In genomic region chr7:29202651-29203069, GRCh38 we compare ENCODE assay signal across 16 cellular contexts. TPM values are rescaled to one million over a fixed set of nuclear protein-coding genes. Genes with fewer than 3 reads are reported as not detected.
DNase-seq lines count a peak whose midpoint lies in the region; ATAC-seq, FAIRE-seq and TF ChIP-seq lines count a peak whose summit lies in the region.
"Had no signal": no experiment of that assay in that cellular context is flagged by ENCODE, and none has a peak within 500 bp of the region (broad histone marks: within the 10 kb centered on the region; RNA-seq: fewer than 3 reads in every experiment).

No MANE protein-coding gene starts in this region.

- CTCF ChIA-PET in HepG2 (lab: Yijun Ruan, JAX; ENCODE audit: low intra/inter-chr PET ratio, low total read pairs) = no interaction called here
- CTCF ChIA-PET in activated CD4-positive, alpha-beta memory T cell treated with anti-CD3 and anti-CD28 coated beads for 36 hours (lab: Charles Lee) = no interaction called here

- no peaks in the 10 kb centered on the region; the same call in 1 of the 2 replicates for H4K20me1 ChIP-seq in HepG2 (ENCODE audit: insufficient read depth, low read length)

- DNase-seq in MV-4-11 (lab: John Stamatoyannopoulos, UW) = peak; percentile 98
- DNase-seq in SKM-1 treated with dmso at 0.1 percent for 144 hours (lab: John Stamatoyannopoulos, UW; ENCODE audit: unreplicated experiment) = peak; percentile 71
- no peak for DNase-seq in HepG2 (ENCODE audit: low spot score)
- DNase-seq in testis = peak; percentile 27
- DNase-seq in effector memory CD4-positive, alpha-beta T cell = no peak
- no peak for DNase-seq in activated CD4-positive, alpha-beta memory T cell treated with anti-CD3 and anti-CD28 coated beads for 36 hours
- DNase-seq in NCI-H2196 treated with DMSO at 0.1 percent for 48 hours (lab: John Stamatoyannopoulos, UW; ENCODE audit: unreplicated experiment) = no peak
- DNase-seq: AML-193; effector CD4-positive, alpha-beta T cell; immature natural killer cell; mammary epithelial cell; NCI-H1105; NCI-H526 treated with DMSO at 0.1 percent for 48 hours; PC-9 had no signal

- intact Hi-C loops in HepG2 (cut with micrococcal nuclease; ENCODE audit: unreplicated experiment) = loop anchor here (10.0 kb wide), 1 partner anchor 362 kb away; the partner anchor contains the start of gene PRR15
- intact Hi-C loops in testis (cut with DNase I; ENCODE audit: low total_unique reads) = no loop called here
- intact Hi-C loops in activated CD4-positive, alpha-beta memory T cell treated with anti-CD3 and anti-CD28 coated beads for 36 hours (cut with micrococcal nuclease) = no loop called here

- H3K27me3 Mint-ChIP-seq in activated CD4-positive, alpha-beta memory T cell treated with anti-CD3 and anti-CD28 coated beads for 36 hours = peaks cover 6% of the 10 kb centered on the region

- H3K27ac ChIP-seq in HepG2 (ENCODE audit: extremely low read length, insufficient read depth, low read length) = peak overlapping the region; percentile 31
- H3K27ac ChIP-seq in testis = no peak overlapping the region
- no peak overlapping the region for H3K27ac ChIP-seq in effector memory CD4-positive, alpha-beta T cell (ENCODE audit: insufficient read depth, low read length, poor library complexity, severe bottlenecking)
- H3K27ac ChIP-seq: PC-9 had no signal

- in situ Hi-C loops in HepG2 (cut with HindIII; ENCODE audit: extremely low pct_ligation_motif_present, low pct_unique_long_range_greater_than_20kb) = no loop called here

- no peak overlapping the region for H3K4me3 Mint-ChIP-seq in activated CD4-positive, alpha-beta memory T cell treated with anti-CD3 and anti-CD28 coated beads for 36 hours
- H3K4me3 Mint-ChIP-seq: immature natural killer cell had no signal

- no peaks in the 10 kb centered on the region for H3K27me3 ChIP-seq in HepG2 (ENCODE audit: control insufficient read depth in 1 of 2, insufficient read depth in 2 of 2, low read length in 2 of 2)
- no peaks in the 10 kb centered on the region for H3K27me3 ChIP-seq in testis
- no peaks in the 10 kb centered on the region for H3K27me3 ChIP-seq in effector memory CD4-positive, alpha-beta T cell (replicated peaks; ENCODE audit: control insufficient read depth, insufficient read depth, low read length, poor library complexity, severe bottlenecking)

- TF ChIP-seq POLR2A in HepG2 (IDR thresholded peaks at IDR 0.05; ENCODE audit: insufficient read depth in 1 of 2, low read depth in 2 of 2, low read length in 2 of 2) (no peak), testis (IDR thresholded peaks at IDR 0.05) (no peak)

- 96% methylated on average over 5 of the region's 5 CpGs for WGBS in HepG2 (ENCODE audit: low lambda C conversion rate)
- 83 to 85% methylated on average over 5 of the region's 5 CpGs for WGBS in testis, 2 donors

- H3K27ac Mint-ChIP-seq in activated CD4-positive, alpha-beta memory T cell treated with anti-CD3 and anti-CD28 coated beads for 36 hours = no peak overlapping the region
- H3K27ac Mint-ChIP-seq: immature natural killer cell had no signal

- H3K36me3 ChIP-seq in HepG2 (replicated peaks in 1 of 2; ENCODE audit: control insufficient read depth in 1 of 2, insufficient read depth in 2 of 2, low read length in 2 of 2) (peaks cover 0 to 2% of the 10 kb centered on the region in 2 experiments; a peak in 1 of 5 replicates), testis (ENCODE audit: low read depth, missing control alignments) (no peaks in the 10 kb centered on the region)
- H3K36me3 ChIP-seq in effector memory CD4-positive, alpha-beta T cell (ENCODE audit: control insufficient read depth, insufficient read depth, low read length) = no peaks in the 10 kb centered on the region

- no peaks in the 10 kb centered on the region for H3K9me3 Mint-ChIP-seq in activated CD4-positive, alpha-beta memory T cell treated with anti-CD3 and anti-CD28 coated beads for 36 hours
- H3K9me3 Mint-ChIP-seq: immature natural killer cell had no signal

- no peaks in the 10 kb centered on the region for H3K9me3 ChIP-seq in HepG2 (ENCODE audit: low read length)
- H3K9me3 ChIP-seq in testis = no peaks in the 10 kb centered on the region
- H3K9me3 ChIP-seq in effector memory CD4-positive, alpha-beta T cell (ENCODE audit: control insufficient read depth, low read length) = no peaks in the 10 kb centered on the region

- no peak overlapping the region; the same call in 1 of the 2 replicates for H3K9ac ChIP-seq in HepG2 (ENCODE audit: insufficient read depth, low read depth, low read length)

- TF ChIP-seq RAD21 in HepG2 (CRISPR knock-in tag; IDR thresholded peaks at IDR 0.05) = no peak

- ATAC-seq in HepG2 = no peak

- H2AFZ ChIP-seq in HepG2 (ENCODE audit: low read length) = no peak overlapping the region
- H2AFZ ChIP-seq: PC-9 had no signal

- BruUV-seq in HepG2 (replicated peaks; lab: Mats Ljungman, UMichigan) = no TSS peak

- H3K4me1 ChIP-seq in HepG2 (ENCODE audit: insufficient read depth, low read length) (peaks cover 96% of the 10 kb centered on the region), testis (no peaks in the 10 kb centered on the region)
- no peaks in the 10 kb centered on the region for H3K4me1 ChIP-seq in effector memory CD4-positive, alpha-beta T cell (ENCODE audit: control insufficient read depth, insufficient read depth, low read length, poor library complexity, severe bottlenecking)

- no peak overlapping the region for H3K4me2 ChIP-seq in HepG2 (ENCODE audit: low read depth, low read length)
- H3K4me2 ChIP-seq: PC-9 had no signal

- H3K36me3 Mint-ChIP-seq in activated CD4-positive, alpha-beta memory T cell treated with anti-CD3 and anti-CD28 coated beads for 36 hours = no peaks in the 10 kb centered on the region

- no peak for FAIRE-seq in HepG2 (lab: Jason Lieb, UNC)
- FAIRE-seq: G401.6, GM12891 had no signal

- TF ChIP-seq CTCF in HepG2 (CRISPR knock-in tag; IDR thresholded peaks at IDR 0.05) (no peak), testis (IDR thresholded peaks at IDR 0.05) (no peak)

- TF ChIP-seq EP300 in HepG2 (IDR thresholded peaks at IDR 0.05; ENCODE audit: low read depth in 2 of 2, low read length in 2 of 2) = no peak
- no peak for TF ChIP-seq EP300 in HepG2 (CRISPR knock-in tag; IDR thresholded peaks at IDR 0.05; ENCODE audit: borderline replicate concordance)

- H3K79me2 ChIP-seq in HepG2 (ENCODE audit: insufficient read depth, low read length) = peaks cover 97% of the 10 kb centered on the region

- H3K4me1 Mint-ChIP-seq in activated CD4-positive, alpha-beta memory T cell treated with anti-CD3 and anti-CD28 coated beads for 36 hours (ENCODE audit: low read depth) = peaks cover 5% of the 10 kb centered on the region

- H3K4me3 ChIP-seq in HepG2 (replicated peaks in 1 of 3; ENCODE audit: insufficient read depth in 1 of 3, low read depth in 2 of 3, low read length in 3 of 3) (no peak overlapping the region), testis (no peak overlapping the region)
- no peak overlapping the region for H3K4me3 ChIP-seq in effector memory CD4-positive, alpha-beta T cell (ENCODE audit: insufficient read depth, low read depth, low read length, poor library complexity, severe bottlenecking)
- H3K4me3 ChIP-seq: PC-9 had no signal

- POLR2A ChIA-PET in HepG2 (lab: Yijun Ruan, JAX) = interaction anchor here (0.9 to 5.2 kb wide), 3 partner anchors 7 to 26 kb away, joined by 3 to 42 read pairs (median 4); partner anchors contain the start of gene CHN2
- POLR2A ChIA-PET in activated CD4-positive, alpha-beta memory T cell treated with anti-CD3 and anti-CD28 coated beads for 36 hours (lab: Charles Lee) = no interaction called here

RNA-seq across cellular contexts. Expression of gene CHN2, which starts 8.1 kb away (rescaled TPM):
- total RNA-seq in HepG2 (2016; rRNA removed; fragmentation: Illumina TruSeq; extraction: Trizol) (23.5 and 28.6 TPM in 2 replicates), testis (10 to 100 TPM; 15.1 to 27.4 TPM)
- total RNA-seq in HepG2 (2016; cell fraction: cytosol; rRNA removed; fragmentation: Illumina TruSeq; extraction: Trizol; ENCODE audit: low read depth) = 15.0 and 15.4 TPM in 2 replicates
- 22.0 and 23.2 TPM in 2 replicates for total RNA-seq in HepG2 (2016; cell fraction: insoluble cytoplasmic fraction; rRNA removed; fragmentation: Illumina TruSeq; extraction: Trizol)
- total RNA-seq in HepG2 (2016; cell fraction: membrane; rRNA removed; fragmentation: Illumina TruSeq; extraction: Trizol) = 19.9 and 22.8 TPM in 2 replicates
- total RNA-seq in HepG2 (2016; cell fraction: nucleus; rRNA removed; fragmentation: Illumina TruSeq; extraction: Trizol) = 29.6 and 33.8 TPM in 2 replicates
- polyA plus RNA-seq in HepG2 (2011; rRNA removed) (21.7 and 30.5 TPM in 2 replicates), testis (ENCODE audit: insufficient read depth, low read depth, low replicate concordance) (8.6 TPM)
- 15.7 and 19.8 TPM in 2 replicates for polyA plus RNA-seq in HepG2 (2011; cell fraction: cytosol; rRNA removed)
- polyA plus RNA-seq in HepG2 (2011; cell fraction: nucleus; rRNA removed) = 16.7 and 17.0 TPM in 2 replicates
- polyA plus RNA-seq in HepG2 (2012) = 22.4 and 41.2 TPM in 2 replicates
- polyA plus RNA-seq in HepG2 (2016; cell fraction: cytosol; fragmentation: Illumina TruSeq; extraction: Trizol; ENCODE audit: low read depth) = 10.8 and 11.3 TPM in 2 replicates
- 23.9 and 24.0 TPM in 2 replicates for polyA plus RNA-seq in HepG2 (2016; cell fraction: insoluble cytoplasmic fraction; fragmentation: Illumina TruSeq; extraction: Trizol; ENCODE audit: low read depth)
- polyA plus RNA-seq in HepG2 (2016; cell fraction: membrane; fragmentation: Illumina TruSeq; extraction: Trizol; ENCODE audit: low read depth) = 15.8 and 19.6 TPM in 2 replicates
- polyA plus RNA-seq in HepG2 (2016; cell fraction: nucleus; fragmentation: Illumina TruSeq; extraction: Trizol; ENCODE audit: insufficient read depth, low read depth) = 21.1 and 21.8 TPM in 2 replicates
- 9.7 and 45.6 TPM in 2 replicates for polyA minus RNA-seq in HepG2 (2011; rRNA and poly(A)+ RNA removed; ENCODE audit: low replicate concordance)
- 20.1 and 25.7 TPM in 2 replicates for polyA minus RNA-seq in HepG2 (2011; cell fraction: cytosol; rRNA and poly(A)+ RNA removed)
- polyA minus RNA-seq in HepG2 (2011; cell fraction: nucleus; rRNA and poly(A)+ RNA removed) = 96.8 and 105 TPM in 2 replicates
- total RNA-seq in activated CD4-positive, alpha-beta memory T cell treated with anti-CD3 and anti-CD28 coated beads for 36 hours = under 1 TPM; 0.53 to 0.69 TPM
- total RNA-seq: mammary epithelial cell, PC-9 had no signal

RNA-seq across cellular contexts. Expression of gene CPVL, which starts 56.3 kb away (rescaled TPM):
- total RNA-seq in HepG2 (2016; rRNA removed; fragmentation: Illumina TruSeq; extraction: Trizol) (30.7 and 59.2 TPM in 2 replicates), testis (10 to 100 TPM; 26.6 to 51.1 TPM)
- total RNA-seq in HepG2 (2016; cell fraction: cytosol; rRNA removed; fragmentation: Illumina TruSeq; extraction: Trizol; ENCODE audit: low read depth) = 4.3 and 6.2 TPM in 2 replicates
- 31.2 and 60.0 TPM in 2 replicates for total RNA-seq in HepG2 (2016; cell fraction: insoluble cytoplasmic fraction; rRNA removed; fragmentation: Illumina TruSeq; extraction: Trizol)
- 7.0 and 7.3 TPM in 2 replicates for total RNA-seq in HepG2 (2016; cell fraction: membrane; rRNA removed; fragmentation: Illumina TruSeq; extraction: Trizol)
- total RNA-seq in HepG2 (2016; cell fraction: nucleus; rRNA removed; fragmentation: Illumina TruSeq; extraction: Trizol) = 49.3 and 53.0 TPM in 2 replicates
- polyA plus RNA-seq in HepG2 (2011; rRNA removed) (265 and 294 TPM in 2 replicates), testis (ENCODE audit: insufficient read depth, low read depth, low replicate concordance) (55.1 TPM)
- 146 and 189 TPM in 2 replicates for polyA plus RNA-seq in HepG2 (2011; cell fraction: cytosol; rRNA removed)
- 43.3 and 47.4 TPM in 2 replicates for polyA plus RNA-seq in HepG2 (2011; cell fraction: nucleus; rRNA removed)
- polyA plus RNA-seq in HepG2 (2012) = 82.4 and 104 TPM in 2 replicates
- 4.6 and 4.9 TPM in 2 replicates for polyA plus RNA-seq in HepG2 (2016; cell fraction: cytosol; fragmentation: Illumina TruSeq; extraction: Trizol; ENCODE audit: low read depth)
- 25.0 and 26.5 TPM in 2 replicates for polyA plus RNA-seq in HepG2 (2016; cell fraction: insoluble cytoplasmic fraction; fragmentation: Illumina TruSeq; extraction: Trizol; ENCODE audit: low read depth)
- polyA plus RNA-seq in HepG2 (2016; cell fraction: membrane; fragmentation: Illumina TruSeq; extraction: Trizol; ENCODE audit: low read depth) = 4.6 and 5.3 TPM in 2 replicates
- 57.7 and 58.9 TPM in 2 replicates for polyA plus RNA-seq in HepG2 (2016; cell fraction: nucleus; fragmentation: Illumina TruSeq; extraction: Trizol; ENCODE audit: insufficient read depth, low read depth)
- 27.4 and 324 TPM in 2 replicates for polyA minus RNA-seq in HepG2 (2011; rRNA and poly(A)+ RNA removed; ENCODE audit: low replicate concordance)
- 112 and 141 TPM in 2 replicates for polyA minus RNA-seq in HepG2 (2011; cell fraction: cytosol; rRNA and poly(A)+ RNA removed)
- 56.5 and 70.9 TPM in 2 replicates for polyA minus RNA-seq in HepG2 (2011; cell fraction: nucleus; rRNA and poly(A)+ RNA removed)
- not detected for total RNA-seq in activated CD4-positive, alpha-beta memory T cell treated with anti-CD3 and anti-CD28 coated beads for 36 hours
- total RNA-seq: mammary epithelial cell, PC-9 had no signal

Comparison
In these comparisons a context has a peak if more than half of its experiments do, and no peak if none do; other contexts are left out.
1. DNase-seq: peak in MV-4-11 (single experiment), SKM-1 treated with dmso at 0.1 percent for 144 hours (single experiment) and testis (single experiment); none in HepG2 (single experiment), effector memory CD4-positive, alpha-beta T cell (0 of 3), activated CD4-positive, alpha-beta memory T cell treated with anti-CD3 and anti-CD28 coated beads for 36 hours (single experiment) and NCI-H2196 treated with DMSO at 0.1 percent for 48 hours (single experiment).
2. RNA of gene CHN2, which starts 8.1 kb away (total RNA-seq): 15.1 to 27.4 TPM in testis and 15.0 to 33.8 TPM in HepG2; 0.53 to 0.69 TPM in activated CD4-positive, alpha-beta memory T cell treated with anti-CD3 and anti-CD28 coated beads for 36 hours; every median in the first group is over 4 times any median in the second.
3. RNA of gene CPVL, which starts 56.3 kb away (total RNA-seq): 4.3 to 60.0 TPM in HepG2 and 26.6 to 51.1 TPM in testis; not detected in activated CD4-positive, alpha-beta memory T cell treated with anti-CD3 and anti-CD28 coated beads for 36 hours; every median in the first group is over 4 times any median in the second.